In the genomic region with DNA sequence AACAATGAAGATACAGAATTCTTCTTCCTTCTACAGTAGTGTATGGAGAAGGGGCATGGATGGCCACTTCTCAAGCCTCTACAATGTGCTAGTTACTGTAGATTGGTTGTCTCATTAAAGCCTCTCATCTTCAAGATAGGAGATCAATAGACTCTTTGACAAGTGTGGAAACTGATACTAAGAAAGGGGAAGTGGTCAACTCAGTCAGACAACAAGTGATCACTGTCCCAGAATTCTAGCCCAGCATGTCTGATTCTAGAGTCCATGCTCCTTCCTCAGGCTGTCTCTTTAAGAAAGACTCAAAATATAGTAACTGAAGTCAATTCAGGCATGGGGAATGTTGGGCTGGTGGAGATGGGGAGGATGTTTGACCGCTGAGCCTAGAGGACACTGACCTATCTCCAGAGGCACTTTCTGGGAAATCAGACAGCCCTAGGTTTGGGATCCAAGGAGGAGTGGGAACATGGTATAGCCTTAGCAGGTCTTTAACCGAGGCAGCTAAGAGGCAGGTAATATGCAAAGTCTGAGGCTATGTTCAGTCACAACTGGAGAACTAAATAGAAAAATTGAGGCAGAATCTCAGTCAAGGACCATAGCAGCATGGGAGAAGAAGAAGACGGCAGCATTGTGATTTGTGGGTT, we compare ENCODE assay signal across 1 cellular context.
TF ChIP-seq lines count a peak whose summit lies in the region.

No MANE protein-coding gene starts in this region.

TF ChIP-seq in GM12878, 131 proteins besides CTCF, POLR2A, EP300 and RAD21 (continued from another document):
- TF ChIP-seq, protein P1, sequence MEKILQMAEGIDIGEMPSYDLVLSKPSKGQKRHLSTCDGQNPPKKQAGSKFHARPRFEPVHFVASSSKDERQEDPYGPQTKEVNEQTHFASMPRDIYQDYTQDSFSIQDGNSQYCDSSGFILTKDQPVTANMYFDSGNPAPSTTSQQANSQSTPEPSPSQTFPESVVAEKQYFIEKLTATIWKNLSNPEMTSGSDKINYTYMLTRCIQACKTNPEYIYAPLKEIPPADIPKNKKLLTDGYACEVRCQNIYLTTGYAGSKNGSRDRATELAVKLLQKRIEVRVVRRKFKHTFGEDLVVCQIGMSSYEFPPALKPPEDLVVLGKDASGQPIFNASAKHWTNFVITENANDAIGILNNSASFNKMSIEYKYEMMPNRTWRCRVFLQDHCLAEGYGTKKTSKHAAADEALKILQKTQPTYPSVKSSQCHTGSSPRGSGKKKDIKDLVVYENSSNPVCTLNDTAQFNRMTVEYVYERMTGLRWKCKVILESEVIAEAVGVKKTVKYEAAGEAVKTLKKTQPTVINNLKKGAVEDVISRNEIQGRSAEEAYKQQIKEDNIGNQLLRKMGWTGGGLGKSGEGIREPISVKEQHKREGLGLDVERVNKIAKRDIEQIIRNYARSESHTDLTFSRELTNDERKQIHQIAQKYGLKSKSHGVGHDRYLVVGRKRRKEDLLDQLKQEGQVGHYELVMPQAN (conservative IDR thresholded peaks at IDR 0.05): no peak
- TF ChIP-seq CREM (IDR thresholded peaks at IDR 0.05; ENCODE audit: low read depth) (peak; percentile 17; the same call in 1 of the 2 replicates), ETV6 (conservative IDR thresholded peaks at IDR 0.05 in 1 of 2, IDR thresholded peaks at IDR 0.05 in 1 of 2; ENCODE audit: borderline replicate concordance in 1 of 2, low read depth in 1 of 2) (peak in 1 of 2 experiments; percentile 58; a peak in 1 of 4 replicates), TCF7 (IDR thresholded peaks at IDR 0.05; ENCODE audit: borderline replicate concordance) (no peak), MTA2 (IDR thresholded peaks at IDR 0.05; ENCODE audit: low read depth) (peak; percentile 84), PAX5 (IDR thresholded peaks at IDR 0.05; ENCODE audit: borderline replicate concordance, low read depth, low read length) (0 out of 2 replicates have a peak, but pooled peaks have one; percentile 24), EZH2 (IDR thresholded peaks at IDR 0.05; ENCODE audit: borderline replicate concordance, control insufficient read depth, low read depth, low read length) (no peak), TBL1XR1 (IDR thresholded peaks at IDR 0.05; ENCODE audit: low read depth, low read length) (no peak), CBFB (IDR thresholded peaks at IDR 0.05; ENCODE audit: low read depth) (0 out of 2 replicates have a peak, but pooled peaks have one; percentile 52), SRF (IDR thresholded peaks at IDR 0.05; ENCODE audit: low read depth in 2 of 2, low read length in 2 of 2) (no peak), PML (IDR thresholded peaks at IDR 0.05; ENCODE audit: low read length) (no peak), BHLHE40 (IDR thresholded peaks at IDR 0.05; ENCODE audit: borderline replicate concordance in 1 of 2, low read depth in 2 of 2, low read length in 1 of 2) (0 out of 4 replicates have a peak, but pooled peaks of 1 of the 2 experiments have one; percentile 2), ATF2 (IDR thresholded peaks at IDR 0.05; ENCODE audit: low read length) (0 out of 2 replicates have a peak, but pooled peaks have one; percentile 15), ATF7 (IDR thresholded peaks at IDR 0.05; ENCODE audit: low read depth) (peak; percentile 31), SIN3A (IDR thresholded peaks at IDR 0.05; ENCODE audit: low read depth, low read length) (no peak), IKZF2 (IDR thresholded peaks at IDR 0.05) (peak; percentile 84 to 85), SPI1 (IDR thresholded peaks at IDR 0.05; ENCODE audit: borderline replicate concordance, insufficient read depth, low read depth, low read length) (peak; percentile 99), WRNIP1 (IDR thresholded peaks at IDR 0.05; ENCODE audit: borderline replicate concordance, low read depth, low read length) (no peak), MEF2A (IDR thresholded peaks at IDR 0.05; ENCODE audit: insufficient read depth, low read depth, low read length) (no peak), RELA (IDR thresholded peaks at IDR 0.05; ENCODE audit: borderline replicate concordance, partially characterized antibody) (no peak), SMAD5 (IDR thresholded peaks at IDR 0.05; ENCODE audit: low read depth) (no peak), FOXM1 (IDR thresholded peaks at IDR 0.05; ENCODE audit: low read depth, low read length) (no peak), ZBED1 (IDR thresholded peaks at IDR 0.05; ENCODE audit: borderline replicate concordance) (no peak), BRCA1 (IDR thresholded peaks at IDR 0.05; ENCODE audit: low read depth, low read length) (no peak), CBX3 (IDR thresholded peaks at IDR 0.05; ENCODE audit: borderline replicate concordance, low read depth) (no peak), POLR2AphosphoS2 (IDR thresholded peaks at IDR 0.05; ENCODE audit: low read depth, low read length) (no peak), NFIC (IDR thresholded peaks at IDR 0.05; ENCODE audit: low read depth, low read length) (peak; percentile 68), ZNF687 (IDR thresholded peaks at IDR 0.05) (no peak), SUPT20H (IDR thresholded peaks at IDR 0.05; ENCODE audit: borderline replicate concordance, control insufficient read depth, low read depth, low read length) (no peak), MYC (IDR thresholded peaks at IDR 0.05; ENCODE audit: insufficient read depth, insufficient read length, insufficient replicate concordance, low read length, severe bottlenecking) (no peak), HDAC2 (IDR thresholded peaks at IDR 0.05) (no peak), IRF4 (IDR thresholded peaks at IDR 0.05; ENCODE audit: low read depth, low read length) (peak; percentile 63; the same call in 1 of the 2 replicates), RUNX3 (IDR thresholded peaks at IDR 0.05; ENCODE audit: low read length) (peak; percentile 82), TARDBP (IDR thresholded peaks at IDR 0.05; ENCODE audit: borderline replicate concordance) (no peak), EGR1 (IDR thresholded peaks at IDR 0.05; ENCODE audit: borderline replicate concordance in 1 of 2, low read depth in 2 of 2, low read length in 2 of 2) (no peak), MTA3 (IDR thresholded peaks at IDR 0.05; ENCODE audit: borderline replicate concordance, low read length) (0 out of 2 replicates have a peak, but pooled peaks have one; percentile 24), NFYA (IDR thresholded peaks at IDR 0.05; ENCODE audit: borderline replicate concordance, low read depth, low read length) (no peak), ZZZ3 (IDR thresholded peaks at IDR 0.05; ENCODE audit: control insufficient read depth, insufficient read length, low read depth) (no peak), NBN (IDR thresholded peaks at IDR 0.05) (0 out of 2 replicates have a peak, but pooled peaks have one; percentile 31), PRDM15 (CRISPR knock-in tag; IDR thresholded peaks at IDR 0.05) (no peak), KAT2A (conservative IDR thresholded peaks at IDR 0.05; ENCODE audit: control insufficient read depth, low read depth, low read length) (no peak), ZNF24 (IDR thresholded peaks at IDR 0.05) (no peak), DPF2 (IDR thresholded peaks at IDR 0.05) (peak; percentile 73), IKZF1 (conservative IDR thresholded peaks at IDR 0.05) (peak; percentile 84), GATAD2B (conservative IDR thresholded peaks at IDR 0.05; ENCODE audit: low read depth) (0 out of 2 replicates have a peak, but pooled peaks have one; percentile 26), BMI1 (IDR thresholded peaks at IDR 0.05; ENCODE audit: borderline replicate concordance) (no peak; the same call in 1 of the 2 replicates), NR2F1 (conservative IDR thresholded peaks at IDR 0.05) (0 out of 2 replicates have a peak, but pooled peaks have one; percentile 8)
- TF ChIP-seq, protein P2, sequence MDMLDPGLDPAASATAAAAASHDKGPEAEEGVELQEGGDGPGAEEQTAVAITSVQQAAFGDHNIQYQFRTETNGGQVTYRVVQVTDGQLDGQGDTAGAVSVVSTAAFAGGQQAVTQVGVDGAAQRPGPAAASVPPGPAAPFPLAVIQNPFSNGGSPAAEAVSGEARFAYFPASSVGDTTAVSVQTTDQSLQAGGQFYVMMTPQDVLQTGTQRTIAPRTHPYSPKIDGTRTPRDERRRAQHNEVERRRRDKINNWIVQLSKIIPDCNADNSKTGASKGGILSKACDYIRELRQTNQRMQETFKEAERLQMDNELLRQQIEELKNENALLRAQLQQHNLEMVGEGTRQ (IDR thresholded peaks at IDR 0.05; ENCODE audit: borderline replicate concordance, low read depth, low read length): no peak
- TF ChIP-seq, protein P3, sequence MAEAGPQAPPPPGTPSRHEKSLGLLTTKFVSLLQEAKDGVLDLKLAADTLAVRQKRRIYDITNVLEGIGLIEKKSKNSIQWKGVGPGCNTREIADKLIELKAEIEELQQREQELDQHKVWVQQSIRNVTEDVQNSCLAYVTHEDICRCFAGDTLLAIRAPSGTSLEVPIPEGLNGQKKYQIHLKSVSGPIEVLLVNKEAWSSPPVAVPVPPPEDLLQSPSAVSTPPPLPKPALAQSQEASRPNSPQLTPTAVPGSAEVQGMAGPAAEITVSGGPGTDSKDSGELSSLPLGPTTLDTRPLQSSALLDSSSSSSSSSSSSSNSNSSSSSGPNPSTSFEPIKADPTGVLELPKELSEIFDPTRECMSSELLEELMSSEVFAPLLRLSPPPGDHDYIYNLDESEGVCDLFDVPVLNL (IDR thresholded peaks at IDR 0.05; ENCODE audit: low read depth, low read length): no peak
- TF ChIP-seq, protein P4, sequence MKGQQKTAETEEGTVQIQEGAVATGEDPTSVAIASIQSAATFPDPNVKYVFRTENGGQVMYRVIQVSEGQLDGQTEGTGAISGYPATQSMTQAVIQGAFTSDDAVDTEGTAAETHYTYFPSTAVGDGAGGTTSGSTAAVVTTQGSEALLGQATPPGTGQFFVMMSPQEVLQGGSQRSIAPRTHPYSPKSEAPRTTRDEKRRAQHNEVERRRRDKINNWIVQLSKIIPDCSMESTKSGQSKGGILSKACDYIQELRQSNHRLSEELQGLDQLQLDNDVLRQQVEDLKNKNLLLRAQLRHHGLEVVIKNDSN (IDR thresholded peaks at IDR 0.05; ENCODE audit: borderline replicate concordance, extremely low read length, insufficient read depth, low read depth, low read length): no peak
- TF ChIP-seq, protein P5, sequence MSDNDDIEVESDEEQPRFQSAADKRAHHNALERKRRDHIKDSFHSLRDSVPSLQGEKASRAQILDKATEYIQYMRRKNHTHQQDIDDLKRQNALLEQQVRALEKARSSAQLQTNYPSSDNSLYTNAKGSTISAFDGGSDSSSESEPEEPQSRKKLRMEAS (IDR thresholded peaks at IDR 0.05; ENCODE audit: low read depth, low read length): no peak
